1 cellular context compared by ENCODE assay signal in the genomic region with DNA sequence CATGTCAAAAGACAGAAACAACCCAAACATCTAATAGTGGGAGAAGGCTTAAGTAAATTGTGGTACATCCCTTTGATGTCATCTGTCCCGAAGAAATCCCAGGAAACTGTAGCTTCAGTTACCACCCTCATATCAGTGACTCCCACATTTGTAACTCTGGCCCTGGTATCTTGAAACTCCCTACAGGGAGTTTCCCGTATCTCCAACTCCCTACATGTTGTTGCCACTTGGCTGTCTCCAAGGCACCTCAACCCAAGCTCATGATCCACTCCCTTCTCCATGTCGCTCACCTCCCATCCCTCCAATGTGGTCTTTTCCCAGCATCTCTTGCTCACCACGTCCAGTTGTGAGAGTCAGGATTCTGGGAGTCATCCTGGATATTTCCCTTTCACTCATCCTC.
TF ChIP-seq lines count a peak whose summit lies in the region.

No MANE protein-coding gene starts in this region.

TF ChIP-seq in H1, 55 proteins besides CTCF, POLR2A, EP300 and RAD21 (continued from another document):
- TF ChIP-seq CHD1 (IDR thresholded peaks at IDR 0.05; ENCODE audit: low read depth, low read length) (no peak), ATF2 (IDR thresholded peaks at IDR 0.05; ENCODE audit: low read length) (no peak), SP2 (IDR thresholded peaks at IDR 0.05; ENCODE audit: low read length) (no peak), CHD2 (IDR thresholded peaks at IDR 0.05; ENCODE audit: low read length) (no peak), ASH2L (IDR thresholded peaks at IDR 0.05; ENCODE audit: low read length) (no peak), BRCA1 (IDR thresholded peaks at IDR 0.05; ENCODE audit: low read depth, low read length) (no peak), CTBP2 (IDR thresholded peaks at IDR 0.05; ENCODE audit: borderline replicate concordance, insufficient read depth, insufficient read length, low read length) (no peak), NANOG (IDR thresholded peaks at IDR 0.05; ENCODE audit: insufficient read depth, low read depth, low read length, poor library complexity, severe bottlenecking) (no peak)
